8 cellular contexts compared by ENCODE assay signal in the genomic region with DNA sequence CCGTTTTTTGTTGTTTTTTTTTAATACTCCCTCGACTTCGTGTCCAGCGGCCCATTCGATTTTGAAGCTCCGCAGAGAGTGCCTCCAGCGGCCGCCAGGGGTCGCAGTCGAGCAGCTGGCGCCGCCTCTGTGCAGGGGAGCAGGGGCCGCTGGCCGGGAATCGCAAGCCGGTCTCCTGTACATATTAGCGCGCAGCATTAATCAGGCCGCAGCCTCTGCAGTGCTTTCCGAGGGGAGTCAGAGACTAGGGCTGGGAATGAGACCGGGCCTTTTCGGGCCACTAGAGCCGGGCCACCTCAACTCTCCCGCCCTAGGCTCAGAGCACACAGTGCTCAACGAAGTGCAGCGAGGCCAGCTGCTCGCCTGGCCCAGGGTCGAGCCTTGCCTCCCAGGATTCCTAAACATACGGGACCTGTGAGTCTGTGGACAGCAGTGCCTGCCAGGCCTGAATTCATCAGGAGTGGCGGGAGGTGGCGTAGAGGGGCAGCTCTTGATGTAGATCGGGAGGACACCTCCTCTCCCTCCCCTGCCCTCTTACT.
DNase-seq lines count a peak whose midpoint lies in the region; ATAC-seq and TF ChIP-seq lines count a peak whose summit lies in the region.

No MANE protein-coding gene starts in this region.

- peaks cover 3% of the 10 kb centered on the region for H3K4me1 Mint-ChIP-seq in activated CD4-positive, alpha-beta T cell treated with anti-CD3 and anti-CD28 coated beads, Interleukin-2, amount 10 ng/mL, durations not matched to agents 24 days and 14 days

- ATAC-seq in right lobe of liver, result peak; percentile 94 to 98 (median 97)
- ATAC-seq in HG02970 (IDR thresholded peaks at IDR 0.05; ENCODE audit: low FRiP score, unreplicated experiment), result no peak

- POLR2A ChIA-PET in HEK293 (lab: Yijun Ruan, JAX), result no interaction called here

- no peak overlapping the region for H3K4me3 ChIP-seq in HEK293 (ENCODE audit: low read depth, low read length)
- H3K4me3 ChIP-seq in coronary artery, result peak overlapping the region; percentile 55
- no peak overlapping the region for H3K4me3 ChIP-seq in right lobe of liver

- peak; percentile 84 for TF ChIP-seq CTCF in HEK293 (tag by site-specific recombination; IDR thresholded peaks at IDR 0.05)
- peak; percentile 94 for TF ChIP-seq CTCF in coronary artery (IDR thresholded peaks at IDR 0.05)
- TF ChIP-seq CTCF in right lobe of liver (IDR thresholded peaks at IDR 0.05), result peak; percentile 78 to 99 (median 94)

- CTCF ChIA-PET in HEK293 (lab: Yijun Ruan, JAX), result interaction anchor here (0.5 to 2.8 kb wide), 39 partner anchors 11 to 895 kb away, joined by 3 to 25 read pairs (median 3); no protein-coding TSS in a partner anchor

- H3K4me3 Mint-ChIP-seq in activated CD4-positive, alpha-beta T cell treated with anti-CD3 and anti-CD28 coated beads, Interleukin-2, amount 10 ng/mL, durations not matched to agents 24 days and 14 days, result no peak overlapping the region

- no peak for TF ChIP-seq POLR2A in right lobe of liver (IDR thresholded peaks at IDR 0.05)

- H3K36me3 Mint-ChIP-seq in activated CD4-positive, alpha-beta T cell treated with anti-CD3 and anti-CD28 coated beads, Interleukin-2, amount 10 ng/mL, durations not matched to agents 24 days and 14 days (ENCODE audit: low read depth), result no peaks in the 10 kb centered on the region

- peak overlapping the region; percentile 8; the same call in 1 of the 2 replicates for H3K9ac ChIP-seq in ES-I3 (ENCODE audit: low read depth, low read length)

- no peaks in the 10 kb centered on the region for H3K9me3 ChIP-seq in ES-I3 (ENCODE audit: control insufficient read depth, insufficient read depth, low read length)
- no peaks in the 10 kb centered on the region for H3K9me3 ChIP-seq in HEK293 (ENCODE audit: control insufficient read depth, insufficient read depth, low read depth, low read length)
- H3K9me3 ChIP-seq in right lobe of liver, result no peaks in the 10 kb centered on the region

- H3K27me3 ChIP-seq in right lobe of liver, result no peaks in the 10 kb centered on the region

- H3K27ac Mint-ChIP-seq in activated CD4-positive, alpha-beta T cell treated with anti-CD3 and anti-CD28 coated beads, Interleukin-2, amount 10 ng/mL, durations not matched to agents 24 days and 14 days, result no peak overlapping the region

- peaks cover 11% of the 10 kb centered on the region for H3K4me1 ChIP-seq in ES-I3 (ENCODE audit: insufficient read depth, low read length)
- H3K4me1 ChIP-seq in HEK293 (ENCODE audit: control insufficient read depth, insufficient read depth, low read length), result no peaks in the 10 kb centered on the region
- H3K4me1 ChIP-seq in right lobe of liver, result peaks cover 0 to 6% (median 0%) of the 10 kb centered on the region in 4 donors

- WGBS in right lobe of liver (ENCODE audit: insufficient coverage, low coverage, low lambda C conversion rate, missing lambda C conversion rate), result 2% methylated on average over 21 of the region's 32 CpGs

- peak; percentile 45 for DNase-seq in NCI-H2107 (lab: John Stamatoyannopoulos, UW)
- DNase-seq in activated CD4-positive, alpha-beta T cell treated with anti-CD3 and anti-CD28 coated beads, Interleukin-2, amount 10 ng/mL, durations not matched to agents 24 days and 14 days, result peak; percentile 87
- no peak for DNase-seq in coronary artery (ENCODE audit: low spot score)
- DNase-seq in right lobe of liver, result peak; percentile 69 to 76 (median 72)
- DNase-seq in stimulated activated CD4-positive, alpha-beta T cell treated with anti-CD3 and anti-CD28 coated beads, Interleukin-4, amount 100 ng/mL, for 48 hours (ENCODE audit: low read depth in 2 of 2), result peak; percentile 54 to 63

- H3K9me3 Mint-ChIP-seq in activated CD4-positive, alpha-beta T cell treated with anti-CD3 and anti-CD28 coated beads, Interleukin-2, amount 10 ng/mL, durations not matched to agents 24 days and 14 days, result no peaks in the 10 kb centered on the region

- intact Hi-C loops in activated CD4-positive, alpha-beta T cell treated with anti-CD3 and anti-CD28 coated beads, Interleukin-2, amount 10 ng/mL, durations not matched to agents 24 days and 14 days (cut with micrococcal nuclease), result loop anchor here (5.0 kb wide), 2 partner anchors 254 to 889 kb away; no protein-coding TSS in a partner anchor
- intact Hi-C loops in right lobe of liver (cut with DNase I), result loop anchor here (10.0 kb wide), 2 partner anchors 256 to 386 kb away; no protein-coding TSS in a partner anchor

- peaks cover 34% of the 10 kb centered on the region for H3K27me3 Mint-ChIP-seq in activated CD4-positive, alpha-beta T cell treated with anti-CD3 and anti-CD28 coated beads, Interleukin-2, amount 10 ng/mL, durations not matched to agents 24 days and 14 days

- no peaks in the 10 kb centered on the region for H3K36me3 ChIP-seq in ES-I3 (ENCODE audit: insufficient read depth, low read length)
- no peaks in the 10 kb centered on the region for H3K36me3 ChIP-seq in HEK293 (ENCODE audit: control insufficient read depth in 2 of 2, insufficient read depth in 1 of 2, low read length in 2 of 2)
- H3K36me3 ChIP-seq in right lobe of liver, result no peaks in the 10 kb centered on the region

- no peak overlapping the region for H3K27ac ChIP-seq in HEK293 (ENCODE audit: extremely low read depth, low read depth, low read length)
- no peak overlapping the region for H3K27ac ChIP-seq in coronary artery
- H3K27ac ChIP-seq in right lobe of liver, result no peak overlapping the region

TF ChIP-seq in HEK293, 187 proteins besides CTCF, POLR2A, EP300 and RAD21:
- TF ChIP-seq GLIS1 (tag by site-specific recombination; IDR thresholded peaks at IDR 0.05), result peak; percentile 72
- TF ChIP-seq ZBTB17 (tag by site-specific recombination; IDR thresholded peaks at IDR 0.05), result 0 out of 2 replicates have a peak, but pooled peaks have one; percentile 25
- TF ChIP-seq KLF16 (tag by site-specific recombination; IDR thresholded peaks at IDR 0.05), result no peak
- TF ChIP-seq WT1 (tag by site-specific recombination; IDR thresholded peaks at IDR 0.05), result no peak
- peak; percentile 39; the same call in 1 of the 2 replicates for TF ChIP-seq ZNF660 (tag by site-specific recombination; IDR thresholded peaks at IDR 0.05)
- TF ChIP-seq ZSCAN30 (tag by site-specific recombination; IDR thresholded peaks at IDR 0.05), result peak; percentile 99
- no peak for TF ChIP-seq KLF8 (tag by site-specific recombination; IDR thresholded peaks at IDR 0.05)
- peak; percentile 52; the same call in 1 of the 2 replicates for TF ChIP-seq ZNF24 (tag by site-specific recombination; IDR thresholded peaks at IDR 0.05)
- TF ChIP-seq ZBTB7A (tag by site-specific recombination; IDR thresholded peaks at IDR 0.05; ENCODE audit: low read depth), result no peak
- TF ChIP-seq, protein P1, sequence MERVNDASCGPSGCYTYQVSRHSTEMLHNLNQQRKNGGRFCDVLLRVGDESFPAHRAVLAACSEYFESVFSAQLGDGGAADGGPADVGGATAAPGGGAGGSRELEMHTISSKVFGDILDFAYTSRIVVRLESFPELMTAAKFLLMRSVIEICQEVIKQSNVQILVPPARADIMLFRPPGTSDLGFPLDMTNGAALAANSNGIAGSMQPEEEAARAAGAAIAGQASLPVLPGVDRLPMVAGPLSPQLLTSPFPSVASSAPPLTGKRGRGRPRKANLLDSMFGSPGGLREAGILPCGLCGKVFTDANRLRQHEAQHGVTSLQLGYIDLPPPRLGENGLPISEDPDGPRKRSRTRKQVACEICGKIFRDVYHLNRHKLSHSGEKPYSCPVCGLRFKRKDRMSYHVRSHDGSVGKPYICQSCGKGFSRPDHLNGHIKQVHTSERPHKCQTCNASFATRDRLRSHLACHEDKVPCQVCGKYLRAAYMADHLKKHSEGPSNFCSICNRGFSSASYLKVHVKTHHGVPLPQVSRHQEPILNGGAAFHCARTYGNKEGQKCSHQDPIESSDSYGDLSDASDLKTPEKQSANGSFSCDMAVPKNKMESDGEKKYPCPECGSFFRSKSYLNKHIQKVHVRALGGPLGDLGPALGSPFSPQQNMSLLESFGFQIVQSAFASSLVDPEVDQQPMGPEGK (tag by site-specific recombination; IDR thresholded peaks at IDR 0.05), result peak; percentile 21; the same call in 1 of the 2 replicates
- no peak for TF ChIP-seq ZNF658 (tag by site-specific recombination; IDR thresholded peaks at IDR 0.05)
- no peak for TF ChIP-seq ZNF768 (tag by site-specific recombination; IDR thresholded peaks at IDR 0.05)
- TF ChIP-seq TRIM28 (IDR thresholded peaks at IDR 0.05; ENCODE audit: borderline replicate concordance, low read length), result 0 out of 2 replicates have a peak, but pooled peaks have one; percentile 13
- TF ChIP-seq ZXDB (tag by site-specific recombination; IDR thresholded peaks at IDR 0.05), result peak; percentile 46; the same call in 1 of the 2 replicates
- TF ChIP-seq ZNF654 (tag by site-specific recombination; IDR thresholded peaks at IDR 0.05; ENCODE audit: low read depth), result peak; percentile 42
- TF ChIP-seq ZBTB20 (tag by site-specific recombination; IDR thresholded peaks at IDR 0.05), result peak; percentile 61
TF ChIP-seq in HEK293: peak in this region for 10.
